ENCODE assay signal across 22 cellular contexts in the genomic region with DNA sequence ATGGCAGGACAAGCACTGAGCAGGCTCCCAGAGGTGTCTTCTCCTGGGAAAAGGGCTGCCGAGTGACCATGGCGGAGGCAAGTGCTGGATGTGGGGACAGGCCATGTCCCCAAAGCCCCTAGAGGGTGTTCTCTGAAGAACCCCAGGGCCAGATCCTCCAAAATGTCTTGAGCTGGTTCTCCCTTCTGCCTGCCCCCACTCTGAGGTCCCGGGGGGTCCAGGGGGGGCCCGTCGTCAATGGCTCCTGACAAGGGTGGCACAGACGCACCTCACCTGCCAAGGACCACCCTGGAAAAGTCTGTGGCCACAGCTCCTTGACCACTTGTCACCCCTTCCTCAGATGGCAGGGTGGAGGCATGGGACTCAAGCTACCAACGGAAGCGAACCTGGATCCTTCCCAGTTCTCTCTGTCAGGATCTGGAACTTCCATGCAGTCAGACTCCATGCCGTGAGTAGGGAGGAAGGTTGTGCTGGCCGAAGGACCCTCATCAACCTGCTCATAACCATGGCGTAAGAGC. TPM values are rescaled to one million over a fixed set of nuclear protein-coding genes. Genes with fewer than 3 reads are reported as not detected.
DNase-seq lines count a peak whose midpoint lies in the region; ATAC-seq, FAIRE-seq and TF ChIP-seq lines count a peak whose summit lies in the region.
"Had no signal": no experiment of that assay in that cellular context is flagged by ENCODE, and none has a peak within 500 bp of the region (broad histone marks: within the 10 kb centered on the region; RNA-seq: fewer than 3 reads in every experiment).

No MANE protein-coding gene starts in this region.

- TF ChIP-seq RAD21 in HepG2 (CRISPR knock-in tag; IDR thresholded peaks at IDR 0.05): no peak

- WGBS in HepG2 (ENCODE audit: low lambda C conversion rate): 71% methylated on average over 4 of the region's 11 CpGs
- WGBS in right lobe of liver (ENCODE audit: insufficient coverage, low coverage, low lambda C conversion rate, missing lambda C conversion rate): no CpG with 5 or more reads among the region's 11 CpGs

- DNase-seq in HepG2 (ENCODE audit: low spot score) (no peak), right lobe of liver (no peak), lower lobe of right lung (no peak), NCI-H1694 treated with DMSO at 0.1 percent for 48 hours (lab: John Stamatoyannopoulos, UW) (no peak), hippocampal formation (lab: John Stamatoyannopoulos, UW) (no peak)
- no peak for DNase-seq in activated CD8-positive, alpha-beta memory T cell treated with anti-CD3 and anti-CD28 coated beads for 24 hours
- DNase-seq: activated CD4-positive, alpha-beta memory T cell treated with anti-CD3 and anti-CD28 coated beads, Interleukin-2, amount 10 ng/mL, durations not matched to agents 7 days and 5 days; activated gamma-delta T cell treated with Interleukin-2 at 50 U/mL for 16 hours; Caco-2; DMS79 treated with DMSO at 0.1 percent for 48 hours; MV-4-11; naive B cell; NCI-H1694; NCI-H69; spleen; stimulated activated CD4-positive, alpha-beta T cell treated with anti-CD3 and anti-CD28 coated beads, Interleukin-4, amount 100 ng/mL, for 1 hour; stimulated activated naive CD4-positive, alpha-beta T cell had no signal

- no peak for FAIRE-seq in HepG2 (lab: Jason Lieb, UNC)
- FAIRE-seq: islet of Langerhans had no signal

- H3K4me1 ChIP-seq in HepG2 (ENCODE audit: insufficient read depth, low read length): peaks cover 25% of the 10 kb centered on the region
- peaks cover 0 to 8% (median 4%) of the 10 kb centered on the region in 4 donors for H3K4me1 ChIP-seq in right lobe of liver
- H3K4me1 ChIP-seq in lower lobe of right lung: peaks cover 61% of the 10 kb centered on the region
- H3K4me1 ChIP-seq in skeletal muscle satellite cell (ENCODE audit: control insufficient read depth, insufficient read depth, low read length): peaks cover 36% of the 10 kb centered on the region
- H3K4me1 ChIP-seq: parathyroid adenoma had no signal

- no TSS peak for BruUV-seq in HepG2 (replicated peaks; lab: Mats Ljungman, UMichigan)

- H3K9me3 ChIP-seq in HepG2 (ENCODE audit: low read length): no peaks in the 10 kb centered on the region
- H3K9me3 ChIP-seq in right lobe of liver: no peaks in the 10 kb centered on the region
- no peaks in the 10 kb centered on the region for H3K9me3 ChIP-seq in lower lobe of right lung
- no peaks in the 10 kb centered on the region for H3K9me3 ChIP-seq in skeletal muscle satellite cell (replicated peaks; ENCODE audit: low read length)
- H3K9me3 ChIP-seq: BLaER1, Caco-2, spleen had no signal

- H3K4me2 ChIP-seq in HepG2 (ENCODE audit: low read depth, low read length): no peak overlapping the region
- H3K4me2 ChIP-seq in skeletal muscle satellite cell (ENCODE audit: low read length): peak overlapping the region; percentile 23

- no peaks in the 10 kb centered on the region for H4K20me1 ChIP-seq in HepG2 (ENCODE audit: insufficient read depth, low read length)

- TF ChIP-seq EP300 in HepG2 (IDR thresholded peaks at IDR 0.05; ENCODE audit: low read depth in 2 of 2, low read length in 2 of 2): no peak
- TF ChIP-seq EP300 in HepG2 (CRISPR knock-in tag; IDR thresholded peaks at IDR 0.05; ENCODE audit: borderline replicate concordance): no peak

- H3K27ac ChIP-seq in HepG2 (ENCODE audit: extremely low read length, insufficient read depth, low read length) (no peak overlapping the region), right lobe of liver (no peak overlapping the region), lower lobe of right lung (peak overlapping the region; percentile 91)
- H3K27ac ChIP-seq: BLaER1, parathyroid adenoma had no signal

- H3K79me2 ChIP-seq in HepG2 (ENCODE audit: insufficient read depth, low read length): peaks cover 8% of the 10 kb centered on the region
- H3K79me2 ChIP-seq: parathyroid adenoma had no signal

- POLR2A ChIA-PET in HepG2 (lab: Yijun Ruan, JAX): no interaction called here

- TF ChIP-seq POLR2A in HepG2 (IDR thresholded peaks at IDR 0.05; ENCODE audit: insufficient read depth in 1 of 2, low read depth in 2 of 2, low read length in 2 of 2): no peak
- no peak for TF ChIP-seq POLR2A in right lobe of liver (IDR thresholded peaks at IDR 0.05)

- ATAC-seq in HepG2 (no peak), right lobe of liver (no peak), lower lobe of right lung (no peak), GM19452 (IDR thresholded peaks at IDR 0.05; ENCODE audit: unreplicated experiment) (no peak)

- intact Hi-C loops in HepG2 (cut with micrococcal nuclease; ENCODE audit: unreplicated experiment): no loop called here
- intact Hi-C loops in right lobe of liver (cut with DNase I): no loop called here
- intact Hi-C loops in lower lobe of right lung (cut with DNase I): no loop called here

- H3K4me3 ChIP-seq in HepG2 (replicated peaks in 1 of 3; ENCODE audit: insufficient read depth in 1 of 3, low read depth in 2 of 3, low read length in 3 of 3) (no peak overlapping the region), right lobe of liver (no peak overlapping the region), lower lobe of right lung (no peak overlapping the region), skeletal muscle satellite cell (ENCODE audit: low read length) (no peak overlapping the region)
- H3K4me3 ChIP-seq: BLaER1, spleen had no signal

- H2AFZ ChIP-seq in HepG2 (ENCODE audit: low read length): no peak overlapping the region
- H2AFZ ChIP-seq: parathyroid adenoma had no signal

- H3K36me3 ChIP-seq in HepG2 (replicated peaks in 1 of 2; ENCODE audit: control insufficient read depth in 1 of 2, insufficient read depth in 2 of 2, low read length in 2 of 2) (no peaks in the 10 kb centered on the region), right lobe of liver (peaks cover 0 to 15% (median 6%) of the 10 kb centered on the region in 4 donors), lower lobe of right lung (peaks cover 45% of the 10 kb centered on the region), skeletal muscle satellite cell (ENCODE audit: insufficient read depth, low read length) (peaks cover 9% of the 10 kb centered on the region)

- in situ Hi-C loops in HepG2 (cut with HindIII; ENCODE audit: extremely low pct_ligation_motif_present, low pct_unique_long_range_greater_than_20kb): no loop called here

- CTCF ChIA-PET in HepG2 (lab: Yijun Ruan, JAX; ENCODE audit: low intra/inter-chr PET ratio, low total read pairs): no interaction called here

- H3K27me3 ChIP-seq in HepG2 (ENCODE audit: control insufficient read depth in 1 of 2, insufficient read depth in 2 of 2, low read length in 2 of 2) (no peaks in the 10 kb centered on the region; a peak in 1 of 5 replicates), right lobe of liver (no peaks in the 10 kb centered on the region), lower lobe of right lung (ENCODE audit: low read depth) (no peaks in the 10 kb centered on the region), skeletal muscle satellite cell (ENCODE audit: control insufficient read depth, insufficient read depth, low read length) (no peaks in the 10 kb centered on the region)

- H3K9ac ChIP-seq in HepG2 (ENCODE audit: insufficient read depth, low read depth, low read length): no peak overlapping the region
- H3K9ac ChIP-seq in skeletal muscle satellite cell (ENCODE audit: low read depth, low read length): no peak overlapping the region
- H3K9ac ChIP-seq: BLaER1, parathyroid adenoma had no signal

- TF ChIP-seq CTCF in HepG2 (CRISPR knock-in tag; IDR thresholded peaks at IDR 0.05): no peak
- TF ChIP-seq CTCF in right lobe of liver (IDR thresholded peaks at IDR 0.05): no peak
- no peak for TF ChIP-seq CTCF in lower lobe of right lung (IDR thresholded peaks at IDR 0.05)

RNA-seq across cellular contexts. Expression of gene MYO1C, which starts 2.3 kb away (rescaled TPM):
- total RNA-seq in HepG2 (2016; rRNA removed; fragmentation: Illumina TruSeq; extraction: Trizol): 22.7 and 27.9 TPM in 2 replicates
- 4.3 and 4.7 TPM in 2 replicates for total RNA-seq in HepG2 (2016; cell fraction: cytosol; rRNA removed; fragmentation: Illumina TruSeq; extraction: Trizol; ENCODE audit: low read depth)
- 22.1 and 22.8 TPM in 2 replicates for total RNA-seq in HepG2 (2016; cell fraction: insoluble cytoplasmic fraction; rRNA removed; fragmentation: Illumina TruSeq; extraction: Trizol)
- total RNA-seq in HepG2 (2016; cell fraction: membrane; rRNA removed; fragmentation: Illumina TruSeq; extraction: Trizol): 12.6 and 13.8 TPM in 2 replicates
- 16.9 TPM in 2 replicates for total RNA-seq in HepG2 (2016; cell fraction: nucleus; rRNA removed; fragmentation: Illumina TruSeq; extraction: Trizol)
- polyA plus RNA-seq in HepG2 (2011; rRNA removed): 40.8 and 59.8 TPM in 2 replicates
- 29.8 and 37.1 TPM in 2 replicates for polyA plus RNA-seq in HepG2 (2011; cell fraction: cytosol; rRNA removed)
- polyA plus RNA-seq in HepG2 (2011; cell fraction: nucleus; rRNA removed): 69.2 and 76.6 TPM in 2 replicates
- polyA plus RNA-seq in HepG2 (2012): 26.4 and 32.7 TPM in 2 replicates
- polyA plus RNA-seq in HepG2 (2016; cell fraction: cytosol; fragmentation: Illumina TruSeq; extraction: Trizol; ENCODE audit: low read depth): 3.1 and 3.2 TPM in 2 replicates
- polyA plus RNA-seq in HepG2 (2016; cell fraction: insoluble cytoplasmic fraction; fragmentation: Illumina TruSeq; extraction: Trizol; ENCODE audit: low read depth): 24.4 and 30.4 TPM in 2 replicates
- 10.0 and 10.4 TPM in 2 replicates for polyA plus RNA-seq in HepG2 (2016; cell fraction: membrane; fragmentation: Illumina TruSeq; extraction: Trizol; ENCODE audit: low read depth)
- 33.4 and 38.4 TPM in 2 replicates for polyA plus RNA-seq in HepG2 (2016; cell fraction: nucleus; fragmentation: Illumina TruSeq; extraction: Trizol; ENCODE audit: insufficient read depth, low read depth)
- polyA minus RNA-seq in HepG2 (2011; rRNA and poly(A)+ RNA removed; ENCODE audit: low replicate concordance): 118 and 247 TPM in 2 replicates
- 37.2 and 50.5 TPM in 2 replicates for polyA minus RNA-seq in HepG2 (2011; cell fraction: cytosol; rRNA and poly(A)+ RNA removed)
- 49.2 and 53.7 TPM in 2 replicates for polyA minus RNA-seq in HepG2 (2011; cell fraction: nucleus; rRNA and poly(A)+ RNA removed)
- total RNA-seq in right lobe of liver: 10 to 100 TPM; 56.6 to 94.7 (median 68.3) TPM
- total RNA-seq in lower lobe of right lung: 213 TPM
- 99.4 and 114 TPM in 2 replicates for total RNA-seq in skeletal muscle satellite cell (2012; rRNA removed)

RNA-seq across cellular contexts. Expression of gene INPP5K, which starts 21.6 kb away (rescaled TPM):
- 4.3 and 4.8 TPM in 2 replicates for total RNA-seq in HepG2 (2016; rRNA removed; fragmentation: Illumina TruSeq; extraction: Trizol)
- total RNA-seq in HepG2 (2016; cell fraction: cytosol; rRNA removed; fragmentation: Illumina TruSeq; extraction: Trizol; ENCODE audit: low read depth): 1.1 and 1.2 TPM in 2 replicates
- 3.0 and 4.9 TPM in 2 replicates for total RNA-seq in HepG2 (2016; cell fraction: insoluble cytoplasmic fraction; rRNA removed; fragmentation: Illumina TruSeq; extraction: Trizol)
- 3.8 TPM in 2 replicates for total RNA-seq in HepG2 (2016; cell fraction: membrane; rRNA removed; fragmentation: Illumina TruSeq; extraction: Trizol)
- 2.6 and 3.9 TPM in 2 replicates for total RNA-seq in HepG2 (2016; cell fraction: nucleus; rRNA removed; fragmentation: Illumina TruSeq; extraction: Trizol)
- polyA plus RNA-seq in HepG2 (2011; rRNA removed): 9.3 and 9.6 TPM in 2 replicates
- 7.3 and 11.5 TPM in 2 replicates for polyA plus RNA-seq in HepG2 (2011; cell fraction: cytosol; rRNA removed)
- 14.7 and 18.6 TPM in 2 replicates for polyA plus RNA-seq in HepG2 (2011; cell fraction: nucleus; rRNA removed)
- 4.4 and 6.6 TPM in 2 replicates for polyA plus RNA-seq in HepG2 (2012)
- polyA plus RNA-seq in HepG2 (2016; cell fraction: cytosol; fragmentation: Illumina TruSeq; extraction: Trizol; ENCODE audit: low read depth): 1.7 and 3.1 TPM in 2 replicates
- polyA plus RNA-seq in HepG2 (2016; cell fraction: insoluble cytoplasmic fraction; fragmentation: Illumina TruSeq; extraction: Trizol; ENCODE audit: low read depth): 3.3 and 4.8 TPM in 2 replicates
- polyA plus RNA-seq in HepG2 (2016; cell fraction: membrane; fragmentation: Illumina TruSeq; extraction: Trizol; ENCODE audit: low read depth): 3.5 and 4.2 TPM in 2 replicates
- polyA plus RNA-seq in HepG2 (2016; cell fraction: nucleus; fragmentation: Illumina TruSeq; extraction: Trizol; ENCODE audit: insufficient read depth, low read depth): 8.4 and 9.9 TPM in 2 replicates
- polyA minus RNA-seq in HepG2 (2011; rRNA and poly(A)+ RNA removed; ENCODE audit: low replicate concordance): 26.2 and 71.2 TPM in 2 replicates
- 6.0 and 7.6 TPM in 2 replicates for polyA minus RNA-seq in HepG2 (2011; cell fraction: cytosol; rRNA and poly(A)+ RNA removed)
- polyA minus RNA-seq in HepG2 (2011; cell fraction: nucleus; rRNA and poly(A)+ RNA removed): 11.9 and 12.7 TPM in 2 replicates
- total RNA-seq in right lobe of liver: 10 to 100 TPM; 12.7 to 22.6 (median 18.2) TPM
- 57.9 TPM for total RNA-seq in lower lobe of right lung
- total RNA-seq in skeletal muscle satellite cell (2012; rRNA removed): 14.2 and 15.7 TPM in 2 replicates

RNA-seq across cellular contexts. Expression of gene CRK, which starts 38.8 kb away (rescaled TPM):
- total RNA-seq in HepG2 (2016; rRNA removed; fragmentation: Illumina TruSeq; extraction: Trizol) (54.2 and 66.2 TPM in 2 replicates), right lobe of liver (10 to 100 TPM; 33.9 to 58.6 (median 47.6) TPM), lower lobe of right lung (66.2 TPM)
- 6.4 and 7.7 TPM in 2 replicates for total RNA-seq in HepG2 (2016; cell fraction: cytosol; rRNA removed; fragmentation: Illumina TruSeq; extraction: Trizol; ENCODE audit: low read depth)
- 55.2 and 65.5 TPM in 2 replicates for total RNA-seq in HepG2 (2016; cell fraction: insoluble cytoplasmic fraction; rRNA removed; fragmentation: Illumina TruSeq; extraction: Trizol)
- total RNA-seq in HepG2 (2016; cell fraction: membrane; rRNA removed; fragmentation: Illumina TruSeq; extraction: Trizol): 35.0 and 35.8 TPM in 2 replicates
- total RNA-seq in HepG2 (2016; cell fraction: nucleus; rRNA removed; fragmentation: Illumina TruSeq; extraction: Trizol): 21.6 and 23.7 TPM in 2 replicates
- polyA plus RNA-seq in HepG2 (2011; rRNA removed): 42.3 and 47.4 TPM in 2 replicates
- 32.4 and 45.6 TPM in 2 replicates for polyA plus RNA-seq in HepG2 (2011; cell fraction: cytosol; rRNA removed)
- 7.9 and 11.0 TPM in 2 replicates for polyA plus RNA-seq in HepG2 (2011; cell fraction: nucleus; rRNA removed)
- 27.3 and 28.9 TPM in 2 replicates for polyA plus RNA-seq in HepG2 (2012)
- 3.5 and 3.6 TPM in 2 replicates for polyA plus RNA-seq in HepG2 (2016; cell fraction: cytosol; fragmentation: Illumina TruSeq; extraction: Trizol; ENCODE audit: low read depth)
- 56.6 and 59.0 TPM in 2 replicates for polyA plus RNA-seq in HepG2 (2016; cell fraction: insoluble cytoplasmic fraction; fragmentation: Illumina TruSeq; extraction: Trizol; ENCODE audit: low read depth)
- 19.4 and 19.8 TPM in 2 replicates for polyA plus RNA-seq in HepG2 (2016; cell fraction: membrane; fragmentation: Illumina TruSeq; extraction: Trizol; ENCODE audit: low read depth)
- polyA plus RNA-seq in HepG2 (2016; cell fraction: nucleus; fragmentation: Illumina TruSeq; extraction: Trizol; ENCODE audit: insufficient read depth, low read depth): 30.2 and 30.5 TPM in 2 replicates
- polyA minus RNA-seq in HepG2 (2011; rRNA and poly(A)+ RNA removed; ENCODE audit: low replicate concordance): 31.9 and 49.0 TPM in 2 replicates
- polyA minus RNA-seq in HepG2 (2011; cell fraction: cytosol; rRNA and poly(A)+ RNA removed): 31.0 and 34.3 TPM in 2 replicates
- polyA minus RNA-seq in HepG2 (2011; cell fraction: nucleus; rRNA and poly(A)+ RNA removed): 13.8 and 19.4 TPM in 2 replicates
- 83.4 and 85.0 TPM in 2 replicates for total RNA-seq in skeletal muscle satellite cell (2012; rRNA removed)
